ENCODE assay signal across 25 cellular contexts in the genomic region with DNA sequence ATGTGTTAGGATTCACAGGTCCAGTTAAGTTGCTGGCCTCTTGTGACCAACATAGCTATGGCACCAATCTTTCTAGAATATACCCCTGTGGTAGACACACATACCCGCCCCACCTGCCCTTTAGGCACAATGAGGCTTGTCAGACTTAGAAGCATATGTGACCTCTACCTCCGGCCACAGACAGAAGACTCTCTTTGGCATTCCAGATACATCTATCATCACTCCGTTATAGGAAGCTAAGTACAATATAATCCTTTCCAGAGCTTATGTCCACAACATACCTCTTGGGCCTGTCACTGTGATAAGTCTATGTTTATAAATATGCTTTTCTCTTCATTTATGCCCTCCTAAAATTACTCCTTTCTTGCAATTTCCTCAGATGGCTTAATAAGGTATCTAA. TPM values are rescaled to one million over a fixed set of nuclear protein-coding genes. Genes with fewer than 3 reads are reported as not detected.
DNase-seq lines count a peak whose midpoint lies in the region; ATAC-seq, FAIRE-seq and TF ChIP-seq lines count a peak whose summit lies in the region.
"Had no signal": no experiment of that assay in that cellular context is flagged by ENCODE, and none has a peak within 500 bp of the region (broad histone marks: within the 10 kb centered on the region; RNA-seq: fewer than 3 reads in every experiment).

No MANE protein-coding gene starts in this region.

- H3K4me3 Mint-ChIP-seq in CD8-positive, alpha-beta T cell: no peak overlapping the region
- H3K4me3 Mint-ChIP-seq: activated CD4-positive, alpha-beta T cell treated with anti-CD3 and anti-CD28 coated beads, Interleukin-2, amount 10 ng/mL, durations not matched to agents 7 days and 5 days; GM23338 had no signal

- peaks cover 6% of the 10 kb centered on the region for H3K4me1 ChIP-seq in CD8-positive, alpha-beta T cell (ENCODE audit: insufficient read depth, low read length)
- H3K4me1 ChIP-seq: BLaER1 had no signal

- no peak overlapping the region for H3K4me3 ChIP-seq in CD8-positive, alpha-beta T cell (ENCODE audit: low read depth, low read length)
- H3K4me3 ChIP-seq: BLaER1, GM23338, prostate gland, upper lobe of left lung had no signal

- peak; percentile 69 for FAIRE-seq in HTR-8/SVneo (lab: Jason Lieb, UNC)
- FAIRE-seq: D721Med, RCC 7860 had no signal

- peaks cover 23% of the 10 kb centered on the region for H3K36me3 ChIP-seq in CD8-positive, alpha-beta T cell (ENCODE audit: insufficient read depth, low read length)
- H3K36me3 ChIP-seq: prostate gland, WERI-Rb-1 had no signal

- H3K9me3 Mint-ChIP-seq in CD8-positive, alpha-beta T cell: no peaks in the 10 kb centered on the region
- H3K9me3 Mint-ChIP-seq: activated CD4-positive, alpha-beta T cell treated with anti-CD3 and anti-CD28 coated beads, Interleukin-2, amount 10 ng/mL, durations not matched to agents 7 days and 5 days; GM23338 had no signal

- no peaks in the 10 kb centered on the region for H3K27me3 ChIP-seq in CD8-positive, alpha-beta T cell (ENCODE audit: insufficient read depth, low read length)
- H3K27me3 ChIP-seq: BLaER1, neutrophil, upper lobe of left lung had no signal

- DNase-seq in CD8-positive, alpha-beta T cell: no peak
- peak; percentile 47 for DNase-seq in HTR-8/SVneo (ENCODE audit: insufficient read length, low spot score)
- peak; percentile 54 for DNase-seq in amniotic epithelial cell (ENCODE audit: low read depth)
- peak; percentile 34 for DNase-seq in myocyte (ENCODE audit: low read depth)
- DNase-seq in SKM-1 (lab: John Stamatoyannopoulos, UW; ENCODE audit: unreplicated experiment): no peak
- DNase-seq in inferior parietal cortex (ENCODE audit: extremely low spot score): no peak
- DNase-seq in stimulated activated CD4-positive, alpha-beta T cell treated with anti-CD3 and anti-CD28 coated beads, Interleukin-15, amount 100 ng/mL, for 24 hours: no peak
- DNase-seq: activated CD4-positive, alpha-beta T cell treated with anti-CD3 and anti-CD28 coated beads, Interleukin-2, amount 10 ng/mL, durations not matched to agents 7 days and 5 days; activated naive CD4-positive, alpha-beta T cell; activated T-cell treated with anti-CD3 and anti-CD28 coated beads, Interleukin-2, amount 50 U/mL, for 48 hours; anterior cingulate cortex; caudate nucleus; dermis blood vessel endothelial cell; NCI-H1436 treated with DMSO at 0.1 percent for 48 hours; NCI-H510A treated with DMSO at 0.1 percent for 48 hours; upper lobe of left lung; WERI-Rb-1 had no signal

- H3K36me3 Mint-ChIP-seq in CD8-positive, alpha-beta T cell: peaks cover 85% of the 10 kb centered on the region

- POLR2A ChIA-PET in CD8-positive, alpha-beta T cell (lab: Charles Lee): no interaction called here

- ATAC-seq in CD8-positive, alpha-beta T cell: no peak
- ATAC-seq in GM18873 (IDR thresholded peaks at IDR 0.05; ENCODE audit: low FRiP score, unreplicated experiment): no peak
- ATAC-seq: GM23338 had no signal

- no peaks in the 10 kb centered on the region for H3K9me3 ChIP-seq in CD8-positive, alpha-beta T cell (ENCODE audit: low read length)
- H3K9me3 ChIP-seq: BLaER1, neutrophil, prostate gland, upper lobe of left lung had no signal

- TF ChIP-seq CTCF in CD8-positive, alpha-beta T cell (IDR thresholded peaks at IDR 0.05): no peak

- H3K27ac ChIP-seq in CD8-positive, alpha-beta T cell (ENCODE audit: low read depth, low read length): no peak overlapping the region
- H3K27ac ChIP-seq: BLaER1, KMS-11, neutrophil, prostate gland, upper lobe of left lung, WERI-Rb-1 had no signal

- H3K27me3 Mint-ChIP-seq in CD8-positive, alpha-beta T cell (ENCODE audit: low read depth): no peaks in the 10 kb centered on the region
- H3K27me3 Mint-ChIP-seq: activated CD4-positive, alpha-beta T cell treated with anti-CD3 and anti-CD28 coated beads, Interleukin-2, amount 10 ng/mL, durations not matched to agents 7 days and 5 days had no signal

- peak overlapping the region; percentile 49 for H3K27ac Mint-ChIP-seq in CD8-positive, alpha-beta T cell
- H3K27ac Mint-ChIP-seq: activated CD4-positive, alpha-beta T cell treated with anti-CD3 and anti-CD28 coated beads, Interleukin-2, amount 10 ng/mL, durations not matched to agents 7 days and 5 days; GM23338 had no signal

- CTCF ChIA-PET in CD8-positive, alpha-beta T cell (lab: Charles Lee): no interaction called here

- H3K4me1 Mint-ChIP-seq in CD8-positive, alpha-beta T cell (ENCODE audit: low read depth): peaks cover 55% of the 10 kb centered on the region
- H3K4me1 Mint-ChIP-seq: GM23338 had no signal

- intact Hi-C loops in CD8-positive, alpha-beta T cell (cut with DNase I, micrococcal nuclease): loop anchor here (5.0 to 10.0 kb wide), 2 partner anchors 36 to 424 kb away; no protein-coding TSS in a partner anchor

RNA-seq across cellular contexts. Expression of a gene that starts 39.8 kb away (rescaled TPM):
- total RNA-seq in CD8-positive, alpha-beta T cell: 100 to 1,000 TPM; 118 to 125 TPM
- total RNA-seq in myocyte: 58.7 and 74.2 TPM in 2 replicates
- 29.4 TPM for polyA plus RNA-seq in myocyte (2012)

Comparison
In these comparisons a context has a peak if more than half of its experiments do, and no peak if none do; other contexts are left out.
1. DNase-seq: peak in HTR-8/SVneo (single experiment), amniotic epithelial cell (single experiment) and myocyte (single experiment); none in CD8-positive, alpha-beta T cell (0 of 7), SKM-1 (single experiment), inferior parietal cortex (single experiment) and stimulated activated CD4-positive, alpha-beta T cell treated with anti-CD3 and anti-CD28 coated beads, Interleukin-15, amount 100 ng/mL, for 24 hours (single experiment).